11 cellular contexts compared by ENCODE assay signal in genomic region chr9:82466616-82467251, GRCh38.
DNase-seq lines count a peak whose midpoint lies in the region; ATAC-seq and TF ChIP-seq lines count a peak whose summit lies in the region.
"Had no signal": no experiment of that assay in that cellular context is flagged by ENCODE, and none has a peak within 500 bp of the region (broad histone marks: within the 10 kb centered on the region; RNA-seq: fewer than 3 reads in every experiment).

No MANE protein-coding gene starts in this region.

- H3K36me3 Mint-ChIP-seq in HFFc6 (ENCODE audit: low read depth) (no peaks in the 10 kb centered on the region), natural killer cell (no peaks in the 10 kb centered on the region)

- H3K9me3 Mint-ChIP-seq in HFFc6 (no peaks in the 10 kb centered on the region), natural killer cell (peaks cover 3 to 7% of the 10 kb centered on the region in 2 donors)

- H3K27ac Mint-ChIP-seq in HFFc6 (no peak overlapping the region), natural killer cell (no peak overlapping the region)

- in situ Hi-C loops in brain microvascular endothelial cell (cut with HindIII; ENCODE audit: low pct_ligation_motif_present, low sequenced_read_pairs), result no loop called here

- H3K27me3 Mint-ChIP-seq in HFFc6 (ENCODE audit: insufficient read depth), result no peaks in the 10 kb centered on the region
- H3K27me3 Mint-ChIP-seq in natural killer cell (ENCODE audit: low read depth in 2 of 2), result no peaks in the 10 kb centered on the region

- H3K27ac ChIP-seq in 22Rv1, result no peak overlapping the region
- no peak overlapping the region for H3K27ac ChIP-seq in brain microvascular endothelial cell
- H3K27ac ChIP-seq: HL-60 had no signal

- intact Hi-C loops in natural killer cell (cut with micrococcal nuclease), result no loop called here

- DNase-seq in HFFc6, result no peak
- no peak for DNase-seq in brain microvascular endothelial cell
- DNase-seq in left lobe of liver (ENCODE audit: low spot score), result no peak
- DNase-seq in natural killer cell, result no peak
- DNase-seq: effector CD8-positive, alpha-beta T cell; NCI-H187 treated with DMSO at 0.1 percent for 48 hours had no signal

- no peaks in the 10 kb centered on the region for H3K36me3 ChIP-seq in brain microvascular endothelial cell (replicated peaks)

- no peaks in the 10 kb centered on the region for H3K27me3 ChIP-seq in brain microvascular endothelial cell (replicated peaks)

- H3K4me1 Mint-ChIP-seq in HFFc6 (ENCODE audit: low read depth), result no peaks in the 10 kb centered on the region
- no peaks in the 10 kb centered on the region for H3K4me1 Mint-ChIP-seq in natural killer cell

- H3K4me3 ChIP-seq in brain microvascular endothelial cell (ENCODE audit: low read depth, low read length), result no peak overlapping the region

- H3K4me3 Mint-ChIP-seq in HFFc6, result no peak overlapping the region
- no peak overlapping the region for H3K4me3 Mint-ChIP-seq in natural killer cell

- ATAC-seq in left lobe of liver (peak; percentile 84), natural killer cell (no peak), HG03097 (IDR thresholded peaks at IDR 0.05; ENCODE audit: low FRiP score, unreplicated experiment) (no peak), HG03039 (IDR thresholded peaks at IDR 0.05; ENCODE audit: unreplicated experiment) (no peak), GM18858 (IDR thresholded peaks at IDR 0.05; ENCODE audit: unreplicated experiment) (no peak)

- TF ChIP-seq CTCF in 22Rv1 (IDR thresholded peaks at IDR 0.05) (peak; percentile 38; the same call in 1 of the 2 replicates), HFFc6 (IDR thresholded peaks at IDR 0.05) (peak; percentile 54), brain microvascular endothelial cell (IDR thresholded peaks at IDR 0.05; ENCODE audit: low read depth, low read length, missing control alignments) (peak; percentile 64), natural killer cell (IDR thresholded peaks at IDR 0.05) (no peak)
